1 cellular context compared by ENCODE assay signal in the genomic region with DNA sequence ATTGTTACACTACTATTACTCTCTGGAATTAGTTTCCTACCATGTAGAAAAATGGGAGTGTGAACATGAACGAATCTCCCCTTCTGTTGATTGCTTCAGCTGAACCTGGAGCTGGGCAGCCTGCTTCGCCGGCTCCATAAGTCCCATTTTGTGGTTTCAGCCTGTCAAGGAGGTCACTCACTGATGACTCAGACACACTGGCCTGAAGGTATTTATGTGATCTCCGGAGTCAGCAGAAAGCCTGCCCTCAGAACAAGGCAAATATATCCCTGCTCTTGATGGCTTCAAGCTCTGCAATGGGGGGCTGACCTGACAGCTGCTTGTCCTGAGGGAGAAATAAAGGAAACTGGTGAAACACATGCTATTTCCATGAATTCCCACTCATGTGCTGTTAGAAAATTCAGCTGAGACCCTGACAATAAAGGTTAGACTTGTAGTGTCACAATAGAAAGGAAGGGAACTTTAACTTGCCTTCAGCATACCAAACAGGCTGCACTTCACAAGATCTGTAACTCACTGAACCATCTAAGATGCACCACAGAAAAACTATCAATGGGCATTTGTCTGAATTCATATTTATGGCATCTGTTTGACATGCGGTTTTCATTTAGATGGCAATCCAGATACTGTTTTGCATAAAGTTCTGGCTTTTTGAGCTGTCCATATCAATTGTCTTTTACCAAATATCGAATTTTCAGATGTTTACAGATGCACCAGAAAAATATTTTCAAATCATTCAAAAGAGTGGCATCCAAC.
TF ChIP-seq lines count a peak whose summit lies in the region.

No MANE protein-coding gene starts in this region.

TF ChIP-seq in H1, 55 proteins besides CTCF, POLR2A, EP300 and RAD21 (continued from another document):
- TF ChIP-seq, protein P1, sequence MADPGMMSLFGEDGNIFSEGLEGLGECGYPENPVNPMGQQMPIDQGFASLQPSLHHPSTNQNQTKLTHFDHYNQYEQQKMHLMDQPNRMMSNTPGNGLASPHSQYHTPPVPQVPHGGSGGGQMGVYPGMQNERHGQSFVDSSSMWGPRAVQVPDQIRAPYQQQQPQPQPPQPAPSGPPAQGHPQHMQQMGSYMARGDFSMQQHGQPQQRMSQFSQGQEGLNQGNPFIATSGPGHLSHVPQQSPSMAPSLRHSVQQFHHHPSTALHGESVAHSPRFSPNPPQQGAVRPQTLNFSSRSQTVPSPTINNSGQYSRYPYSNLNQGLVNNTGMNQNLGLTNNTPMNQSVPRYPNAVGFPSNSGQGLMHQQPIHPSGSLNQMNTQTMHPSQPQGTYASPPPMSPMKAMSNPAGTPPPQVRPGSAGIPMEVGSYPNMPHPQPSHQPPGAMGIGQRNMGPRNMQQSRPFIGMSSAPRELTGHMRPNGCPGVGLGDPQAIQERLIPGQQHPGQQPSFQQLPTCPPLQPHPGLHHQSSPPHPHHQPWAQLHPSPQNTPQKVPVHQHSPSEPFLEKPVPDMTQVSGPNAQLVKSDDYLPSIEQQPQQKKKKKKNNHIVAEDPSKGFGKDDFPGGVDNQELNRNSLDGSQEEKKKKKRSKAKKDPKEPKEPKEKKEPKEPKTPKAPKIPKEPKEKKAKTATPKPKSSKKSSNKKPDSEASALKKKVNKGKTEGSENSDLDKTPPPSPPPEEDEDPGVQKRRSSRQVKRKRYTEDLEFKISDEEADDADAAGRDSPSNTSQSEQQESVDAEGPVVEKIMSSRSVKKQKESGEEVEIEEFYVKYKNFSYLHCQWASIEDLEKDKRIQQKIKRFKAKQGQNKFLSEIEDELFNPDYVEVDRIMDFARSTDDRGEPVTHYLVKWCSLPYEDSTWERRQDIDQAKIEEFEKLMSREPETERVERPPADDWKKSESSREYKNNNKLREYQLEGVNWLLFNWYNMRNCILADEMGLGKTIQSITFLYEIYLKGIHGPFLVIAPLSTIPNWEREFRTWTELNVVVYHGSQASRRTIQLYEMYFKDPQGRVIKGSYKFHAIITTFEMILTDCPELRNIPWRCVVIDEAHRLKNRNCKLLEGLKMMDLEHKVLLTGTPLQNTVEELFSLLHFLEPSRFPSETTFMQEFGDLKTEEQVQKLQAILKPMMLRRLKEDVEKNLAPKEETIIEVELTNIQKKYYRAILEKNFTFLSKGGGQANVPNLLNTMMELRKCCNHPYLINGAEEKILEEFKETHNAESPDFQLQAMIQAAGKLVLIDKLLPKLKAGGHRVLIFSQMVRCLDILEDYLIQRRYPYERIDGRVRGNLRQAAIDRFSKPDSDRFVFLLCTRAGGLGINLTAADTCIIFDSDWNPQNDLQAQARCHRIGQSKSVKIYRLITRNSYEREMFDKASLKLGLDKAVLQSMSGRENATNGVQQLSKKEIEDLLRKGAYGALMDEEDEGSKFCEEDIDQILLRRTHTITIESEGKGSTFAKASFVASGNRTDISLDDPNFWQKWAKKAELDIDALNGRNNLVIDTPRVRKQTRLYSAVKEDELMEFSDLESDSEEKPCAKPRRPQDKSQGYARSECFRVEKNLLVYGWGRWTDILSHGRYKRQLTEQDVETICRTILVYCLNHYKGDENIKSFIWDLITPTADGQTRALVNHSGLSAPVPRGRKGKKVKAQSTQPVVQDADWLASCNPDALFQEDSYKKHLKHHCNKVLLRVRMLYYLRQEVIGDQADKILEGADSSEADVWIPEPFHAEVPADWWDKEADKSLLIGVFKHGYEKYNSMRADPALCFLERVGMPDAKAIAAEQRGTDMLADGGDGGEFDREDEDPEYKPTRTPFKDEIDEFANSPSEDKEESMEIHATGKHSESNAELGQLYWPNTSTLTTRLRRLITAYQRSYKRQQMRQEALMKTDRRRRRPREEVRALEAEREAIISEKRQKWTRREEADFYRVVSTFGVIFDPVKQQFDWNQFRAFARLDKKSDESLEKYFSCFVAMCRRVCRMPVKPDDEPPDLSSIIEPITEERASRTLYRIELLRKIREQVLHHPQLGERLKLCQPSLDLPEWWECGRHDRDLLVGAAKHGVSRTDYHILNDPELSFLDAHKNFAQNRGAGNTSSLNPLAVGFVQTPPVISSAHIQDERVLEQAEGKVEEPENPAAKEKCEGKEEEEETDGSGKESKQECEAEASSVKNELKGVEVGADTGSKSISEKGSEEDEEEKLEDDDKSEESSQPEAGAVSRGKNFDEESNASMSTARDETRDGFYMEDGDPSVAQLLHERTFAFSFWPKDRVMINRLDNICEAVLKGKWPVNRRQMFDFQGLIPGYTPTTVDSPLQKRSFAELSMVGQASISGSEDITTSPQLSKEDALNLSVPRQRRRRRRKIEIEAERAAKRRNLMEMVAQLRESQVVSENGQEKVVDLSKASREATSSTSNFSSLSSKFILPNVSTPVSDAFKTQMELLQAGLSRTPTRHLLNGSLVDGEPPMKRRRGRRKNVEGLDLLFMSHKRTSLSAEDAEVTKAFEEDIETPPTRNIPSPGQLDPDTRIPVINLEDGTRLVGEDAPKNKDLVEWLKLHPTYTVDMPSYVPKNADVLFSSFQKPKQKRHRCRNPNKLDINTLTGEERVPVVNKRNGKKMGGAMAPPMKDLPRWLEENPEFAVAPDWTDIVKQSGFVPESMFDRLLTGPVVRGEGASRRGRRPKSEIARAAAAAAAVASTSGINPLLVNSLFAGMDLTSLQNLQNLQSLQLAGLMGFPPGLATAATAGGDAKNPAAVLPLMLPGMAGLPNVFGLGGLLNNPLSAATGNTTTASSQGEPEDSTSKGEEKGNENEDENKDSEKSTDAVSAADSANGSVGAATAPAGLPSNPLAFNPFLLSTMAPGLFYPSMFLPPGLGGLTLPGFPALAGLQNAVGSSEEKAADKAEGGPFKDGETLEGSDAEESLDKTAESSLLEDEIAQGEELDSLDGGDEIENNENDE (IDR thresholded peaks at IDR 0.05; ENCODE audit: insufficient replicate concordance, low read length), result no peak
- no peak for TF ChIP-seq BRCA1 (IDR thresholded peaks at IDR 0.05; ENCODE audit: low read depth, low read length)
- no peak for TF ChIP-seq MAX (IDR thresholded peaks at IDR 0.05)
- no peak for TF ChIP-seq TCF12 (IDR thresholded peaks at IDR 0.05; ENCODE audit: low read depth, low read length)
- no peak for TF ChIP-seq CHD1 (IDR thresholded peaks at IDR 0.05; ENCODE audit: low read depth, low read length)
- TF ChIP-seq RBBP5 (IDR thresholded peaks at IDR 0.05; ENCODE audit: borderline replicate concordance, low read depth, low read length), result no peak
- TF ChIP-seq SAP30 (IDR thresholded peaks at IDR 0.05; ENCODE audit: insufficient read depth, insufficient replicate concordance, low read length), result no peak
- TF ChIP-seq SP2 (IDR thresholded peaks at IDR 0.05; ENCODE audit: low read length), result no peak
